In genomic region chr15:48962662-48963523, GRCh38 we compare ENCODE assay signal across 8 cellular contexts. TPM values are rescaled to one million over a fixed set of nuclear protein-coding genes. Genes with fewer than 3 reads are reported as not detected.
DNase-seq lines count a peak whose midpoint lies in the region; ATAC-seq and TF ChIP-seq lines count a peak whose summit lies in the region.

No MANE protein-coding gene starts in this region.

- H3K14ac ChIP-seq in neuronal stem cell (ENCODE audit: low read length), result peak overlapping the region; percentile 51

- peak overlapping the region; percentile 98 for H3K4me2 ChIP-seq in neuronal stem cell (ENCODE audit: insufficient read depth, low read length, poor library complexity, severe bottlenecking)

- no peak overlapping the region for H2BK12ac ChIP-seq in neuronal stem cell (ENCODE audit: low read length)

- H3K27ac ChIP-seq in ACC112 (ENCODE audit: low read depth, low read length), result no peak overlapping the region
- H3K27ac ChIP-seq in neuronal stem cell (replicated peaks; ENCODE audit: low read length), result no peak overlapping the region

- no peaks in the 10 kb centered on the region for H3K27me3 ChIP-seq in ACC112 (ENCODE audit: insufficient read depth, low read length)
- H3K27me3 ChIP-seq in neuronal stem cell (ENCODE audit: control insufficient read depth in 3 of 3, insufficient read depth in 3 of 3, low read depth in 1 of 3, low read length in 3 of 3), result peaks cover 6 to 64% (median 22%) of the 10 kb centered on the region in 3 experiments

- H2AFZ ChIP-seq in ACC112 (ENCODE audit: low read length, unreplicated experiment) (peak overlapping the region; percentile 86), neuronal stem cell (ENCODE audit: low read length) (peak overlapping the region; percentile 93)

- peak overlapping the region; percentile 38 for H3K9ac ChIP-seq in neuronal stem cell (ENCODE audit: low read depth, low read length, poor library complexity)

- no peak overlapping the region for H3K4ac ChIP-seq in neuronal stem cell (ENCODE audit: low read length)

- H4K91ac ChIP-seq in neuronal stem cell (ENCODE audit: low read depth, low read length, poor library complexity), result no peak overlapping the region

- H3K23ac ChIP-seq in neuronal stem cell (ENCODE audit: low read depth, low read length, poor library complexity), result peak overlapping the region; percentile 37

- H3K4me1 ChIP-seq in ACC112 (ENCODE audit: control insufficient read depth, insufficient read depth, low read length, unreplicated experiment) (peaks cover 12% of the 10 kb centered on the region), neuronal stem cell (ENCODE audit: control insufficient read depth in 2 of 2, insufficient read depth in 1 of 2, low read depth in 1 of 2, low read length in 2 of 2) (peaks cover 2 to 3% of the 10 kb centered on the region in 2 donors)

- H2BK5ac ChIP-seq in neuronal stem cell (ENCODE audit: low read length), result no peak overlapping the region

- no peaks in the 10 kb centered on the region for H3K36me3 ChIP-seq in ACC112 (ENCODE audit: insufficient read depth, low read length)
- no peaks in the 10 kb centered on the region for H3K36me3 ChIP-seq in neuronal stem cell (replicated peaks in 1 of 2; ENCODE audit: control insufficient read depth in 2 of 2, insufficient read depth in 2 of 2, low read length in 2 of 2)

- peak overlapping the region; percentile 57 for H3K18ac ChIP-seq in neuronal stem cell (ENCODE audit: low read length)

- ATAC-seq in GM19452 (IDR thresholded peaks at IDR 0.05; ENCODE audit: unreplicated experiment), result peak; percentile 4
- ATAC-seq in GM18858 (IDR thresholded peaks at IDR 0.05; ENCODE audit: unreplicated experiment), result no peak

- no peaks in the 10 kb centered on the region for H3K79me1 ChIP-seq in neuronal stem cell (ENCODE audit: low read depth, low read length)

- H2BK15ac ChIP-seq in neuronal stem cell (ENCODE audit: low read length), result no peak overlapping the region

- H2BK120ac ChIP-seq in neuronal stem cell (ENCODE audit: low read depth, low read length), result no peak overlapping the region

- H4K8ac ChIP-seq in neuronal stem cell (ENCODE audit: low read depth, low read length), result no peak overlapping the region

- WGBS in neuronal stem cell (ENCODE audit: extremely low coverage in 2 of 2, insufficient read length in 2 of 2, insufficient replicate concordance in 1 of 2), 2 donors, result no CpG with 5 or more reads among the region's 54 CpGs

- peak overlapping the region; percentile 21 for H2AK5ac ChIP-seq in neuronal stem cell (ENCODE audit: low read depth, low read length)

- DNase-seq in fibroblast of the aortic adventitia (ENCODE audit: low read depth) (peak; percentile 58), neuronal stem cell (ENCODE audit: low spot score) (peak; percentile 24), NCI-H1436 treated with DMSO at 0.1 percent for 48 hours (lab: John Stamatoyannopoulos, UW) (no peak), NOMO-1 treated with dmso at 0.1 percent for 144 hours (lab: John Stamatoyannopoulos, UW; ENCODE audit: unreplicated experiment) (no peak)

- TF ChIP-seq CTCF in WI38 (IDR thresholded peaks at IDR 0.05; ENCODE audit: low read depth, low read length), result no peak
- no peak for TF ChIP-seq CTCF in fibroblast of the aortic adventitia (IDR thresholded peaks at IDR 0.05; ENCODE audit: insufficient read depth, low read length)

- H3K4me3 ChIP-seq in ACC112 (ENCODE audit: low read depth, low read length) (peak overlapping the region; percentile 85), WI38 (ENCODE audit: low read depth, low read length) (peak overlapping the region; percentile 63), fibroblast of the aortic adventitia (ENCODE audit: low read depth, low read length) (peak overlapping the region; percentile 78), neuronal stem cell (ENCODE audit: low read length in 2 of 2) (peak overlapping the region; percentile 56 to 81)

- H3K79me2 ChIP-seq in ACC112 (ENCODE audit: control insufficient read depth, insufficient read depth, low read length, unreplicated experiment), result no peaks in the 10 kb centered on the region

- H3K9me3 ChIP-seq in neuronal stem cell (replicated peaks in 1 of 2; ENCODE audit: control insufficient read depth in 2 of 2, insufficient read depth in 1 of 2, low read depth in 1 of 2, low read length in 2 of 2), result no peaks in the 10 kb centered on the region

RNA-seq across cellular contexts. Expression of gene SHC4, which starts 0.8 kb away (rescaled TPM):
- total RNA-seq in fibroblast of the aortic adventitia (ENCODE audit: low replicate concordance), result 1.8 and 2.2 TPM in 2 replicates
- polyA plus RNA-seq in neuronal stem cell (2013, experiment 1 of 2), result 0.78 TPM
- 0.71 TPM for polyA plus RNA-seq in neuronal stem cell (2013, experiment 2 of 2)

Comparison
In these comparisons a context has a peak if more than half of its experiments do, and no peak if none do; other contexts are left out.
1. DNase-seq: peak in fibroblast of the aortic adventitia (single experiment) and neuronal stem cell (single experiment); none in NCI-H1436 treated with DMSO at 0.1 percent for 48 hours (single experiment) and NOMO-1 treated with dmso at 0.1 percent for 144 hours (single experiment).
2. Peak in every context shown above with its lines, with median percentiles within 50 percentile points of each other: H3K4me3 ChIP-seq.